ENCODE assay signal across 14 cellular contexts in genomic region chr9:89667730-89668129, GRCh38.
DNase-seq lines count a peak whose midpoint lies in the region; ATAC-seq and TF ChIP-seq lines count a peak whose summit lies in the region.
"Had no signal": no experiment of that assay in that cellular context is flagged by ENCODE, and none has a peak within 500 bp of the region (broad histone marks: within the 10 kb centered on the region; RNA-seq: fewer than 3 reads in every experiment).

No MANE protein-coding gene starts in this region.

- peak overlapping the region; percentile 26 for H3K4me3 Mint-ChIP-seq in T-helper 1 cell treated with Interleukin-12 subunit alpha and Interleukin-12 subunit beta and Interleukin-4 antibody, amounts not matched to agents 30 μg/mL and 1 μg/mL, for 36 hours
- H3K4me3 Mint-ChIP-seq: H9 had no signal

- no peaks in the 10 kb centered on the region for H4K20me1 ChIP-seq in GM23248 (ENCODE audit: insufficient read depth)

- H3K4me2 ChIP-seq in GM23248 (ENCODE audit: unreplicated experiment), result no peak overlapping the region

- H3K27ac ChIP-seq in stomach (peak overlapping the region; percentile 80 to 91 (median 82)), GM23248 (no peak overlapping the region)
- H3K27ac ChIP-seq: dorsolateral prefrontal cortex, SJCRH30 had no signal

- H3F3A ChIP-seq in GM23248 (ENCODE audit: insufficient read depth), result no peaks in the 10 kb centered on the region

- H3K27me3 ChIP-seq in stomach (no peaks in the 10 kb centered on the region), GM23248 (replicated peaks; ENCODE audit: insufficient read depth) (no peaks in the 10 kb centered on the region)
- H3K27me3 ChIP-seq: dorsolateral prefrontal cortex, SJCRH30 had no signal

- no peak for TF ChIP-seq POLR2A in stomach (IDR thresholded peaks at IDR 0.05)

- ATAC-seq in left colon (peak; percentile 64), HG03521 (IDR thresholded peaks at IDR 0.05; ENCODE audit: unreplicated experiment) (no peak)

- no peak for TF ChIP-seq EP300 in stomach (IDR thresholded peaks at IDR 0.05)

- H2AFZ ChIP-seq in GM23248, result no peak overlapping the region

- intact Hi-C loops in left colon (cut with DNase I, micrococcal nuclease) (no loop called here), stomach (cut with DNase I; ENCODE audit: low total_unique reads) (no loop called here)

- H3K9me3 Mint-ChIP-seq in T-helper 1 cell treated with Interleukin-12 subunit alpha and Interleukin-12 subunit beta and Interleukin-4 antibody, amounts not matched to agents 30 μg/mL and 1 μg/mL, for 36 hours, result peaks cover 12% of the 10 kb centered on the region

- H3K36me3 Mint-ChIP-seq in T-helper 1 cell treated with Interleukin-12 subunit alpha and Interleukin-12 subunit beta and Interleukin-4 antibody, amounts not matched to agents 30 μg/mL and 1 μg/mL, for 36 hours (ENCODE audit: low read depth), result peaks cover 7% of the 10 kb centered on the region

- DNase-seq in T-helper 1 cell (no peak), NCI-H2196 treated with DMSO at 0.1 percent for 48 hours (lab: John Stamatoyannopoulos, UW; ENCODE audit: unreplicated experiment) (peak; percentile 80), left colon (peak; percentile 55 to 77), stomach (peak; percentile 85), GM03348 (ENCODE audit: low spot score) (no peak), GM23248 (no peak)
- DNase-seq: activated CD8-positive, alpha-beta memory T cell treated with anti-CD3 and anti-CD28 coated beads for 24 hours; activated gamma-delta T cell; dorsolateral prefrontal cortex; H9; midbrain had no signal

- in situ Hi-C loops in GM23248 (cut with MboI), result no loop called here

- H3K79me2 ChIP-seq in GM23248 (ENCODE audit: insufficient read depth), result no peaks in the 10 kb centered on the region

- H3K4me3 ChIP-seq in stomach (no peak overlapping the region), GM23248 (no peak overlapping the region)
- H3K4me3 ChIP-seq: dorsolateral prefrontal cortex, SJCRH30 had no signal

- H3K9me3 ChIP-seq in stomach (no peaks in the 10 kb centered on the region), GM23248 (ENCODE audit: low read depth) (no peaks in the 10 kb centered on the region)
- H3K9me3 ChIP-seq: SJCRH30 had no signal

- no peak for TF ChIP-seq CTCF in stomach (IDR thresholded peaks at IDR 0.05)

- no peaks in the 10 kb centered on the region for H3K9me2 ChIP-seq in GM23248 (ENCODE audit: insufficient read depth)

- H3K4me1 ChIP-seq in stomach (peaks cover 47 to 74% (median 70%) of the 10 kb centered on the region in 4 donors), GM23248 (ENCODE audit: insufficient read depth) (no peaks in the 10 kb centered on the region)

- H3K36me3 ChIP-seq in stomach (no peaks in the 10 kb centered on the region), GM23248 (ENCODE audit: low read depth) (no peaks in the 10 kb centered on the region)
- H3K36me3 ChIP-seq: SJCRH30 had no signal

- peak overlapping the region; percentile 14 for H3K27ac Mint-ChIP-seq in T-helper 1 cell treated with Interleukin-12 subunit alpha and Interleukin-12 subunit beta and Interleukin-4 antibody, amounts not matched to agents 30 μg/mL and 1 μg/mL, for 36 hours
- H3K27ac Mint-ChIP-seq: H9 had no signal

- peaks cover 25% of the 10 kb centered on the region for H3K4me1 Mint-ChIP-seq in T-helper 1 cell treated with Interleukin-12 subunit alpha and Interleukin-12 subunit beta and Interleukin-4 antibody, amounts not matched to agents 30 μg/mL and 1 μg/mL, for 36 hours (ENCODE audit: low read depth)

- no peak overlapping the region for H3K9ac ChIP-seq in GM23248

- peaks cover 6% of the 10 kb centered on the region for H3K27me3 Mint-ChIP-seq in T-helper 1 cell treated with Interleukin-12 subunit alpha and Interleukin-12 subunit beta and Interleukin-4 antibody, amounts not matched to agents 30 μg/mL and 1 μg/mL, for 36 hours (ENCODE audit: low read depth)

- 33 to 54% (median 39%) methylated on average over 8 of the region's 8 CpGs for WGBS in stomach, 5 donors
- 49 to 52% methylated on average over 8 of the region's 8 CpGs for WGBS in GM23248 (ENCODE audit: low coverage in 1 of 2, low lambda C conversion rate in 2 of 2, missing lambda C conversion rate in 2 of 2), 2 experiments

Comparison
In these comparisons a context has a peak if more than half of its experiments do, and no peak if none do; other contexts are left out.
1. DNase-seq: peak in NCI-H2196 treated with DMSO at 0.1 percent for 48 hours (single experiment), left colon (2 of 2) and stomach (single experiment); none in T-helper 1 cell (0 of 5), GM03348 (single experiment) and GM23248 (single experiment).